22 cellular contexts compared by ENCODE assay signal in the genomic region with DNA sequence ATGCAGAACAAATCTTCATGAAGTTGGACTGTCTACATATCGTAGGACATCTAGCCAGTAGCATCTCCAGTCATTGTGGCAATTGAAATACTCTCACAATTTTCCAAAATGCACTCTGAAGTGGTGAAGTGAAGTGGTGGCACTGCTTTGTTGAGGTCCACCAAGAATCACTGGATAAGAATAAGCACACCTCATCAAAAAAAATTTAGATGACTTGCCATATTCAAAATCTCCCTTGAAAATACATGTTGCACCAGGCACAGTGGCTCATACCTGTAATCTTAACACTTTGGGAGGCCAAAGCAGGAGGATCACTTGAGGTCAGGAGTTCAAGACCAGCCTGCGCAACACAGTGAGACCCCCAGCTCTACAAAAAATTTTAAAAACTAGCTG.
"Had no signal": no experiment of that assay in that cellular context is flagged by ENCODE, and none has a peak within 500 bp of the region (broad histone marks: within the 10 kb centered on the region; RNA-seq: fewer than 3 reads in every experiment).

No MANE protein-coding gene starts in this region.

- H3K27ac ChIP-seq: colonic mucosa, epithelial cell of prostate, esophagus squamous epithelium, gastrocnemius medialis, heart right ventricle, left lung, lower lobe of right lung had no signal

- H3K4me1 ChIP-seq: colonic mucosa, gastrocnemius medialis, left lung, lower lobe of right lung had no signal

- H3K27me3 ChIP-seq: colonic mucosa, esophagus squamous epithelium, gastrocnemius medialis, heart right ventricle, left lung had no signal

- ATAC-seq: effector memory CD8-positive, alpha-beta T cell; esophagus mucosa; gastrocnemius medialis; left lung; lower lobe of right lung; mucosa of descending colon had no signal

- H3K27me3 Mint-ChIP-seq: effector memory CD8-positive, alpha-beta T cell had no signal

- FAIRE-seq: endometrium, islet of Langerhans, keratinocyte had no signal

- H3K9me3 Mint-ChIP-seq: effector memory CD8-positive, alpha-beta T cell; endodermal cell had no signal

- H3K4me3 Mint-ChIP-seq: effector memory CD8-positive, alpha-beta T cell; endodermal cell had no signal

- H3K36me3 ChIP-seq: colonic mucosa, gastrocnemius medialis had no signal

- H3K9me3 ChIP-seq: colonic mucosa, esophagus squamous epithelium, gastrocnemius medialis, heart right ventricle, left lung, lower lobe of right lung, mucosa of descending colon had no signal

- H3K4me3 ChIP-seq: colonic mucosa, esophagus squamous epithelium, gastrocnemius medialis, heart right ventricle, left lung, lower lobe of right lung, mucosa of descending colon had no signal

- DNase-seq: colonic mucosa; effector CD8-positive, alpha-beta T cell; effector memory CD8-positive, alpha-beta T cell; erythroblast; esophagus squamous epithelium; foreskin melanocyte; gastrocnemius medialis; glutamatergic neuron; heart right ventricle; hippocampal formation; left cardiac atrium; left lung; left ventricle myocardium superior; lower lobe of right lung; mesenchymal stem cell; mucosa of descending colon had no signal
